In genomic region chr5:176436641-176437040, GRCh38 we compare ENCODE assay signal across 11 cellular contexts. TPM values are rescaled to one million over a fixed set of nuclear protein-coding genes. Genes with fewer than 3 reads are reported as not detected.
A peak's percentile ranks its signal among the peaks of the same experiment; 100 is the strongest.
DNase-seq lines count a peak whose midpoint lies in the region; ATAC-seq, FAIRE-seq and TF ChIP-seq lines count a peak whose summit lies in the region.
"Had no signal": no experiment of that assay in that cellular context is flagged by ENCODE, and none has a peak within 500 bp of the region (broad histone marks: within the 10 kb centered on the region; RNA-seq: fewer than 3 reads in every experiment).

No MANE protein-coding gene starts in this region.

- TF ChIP-seq CTCF in natural killer cell (IDR thresholded peaks at IDR 0.05) = no peak

- peaks cover 15% of the 10 kb centered on the region for H3K27me3 Mint-ChIP-seq in activated naive CD8-positive, alpha-beta T cell treated with anti-CD3 and anti-CD28 coated beads for 36 hours
- peaks cover 4 to 20% of the 10 kb centered on the region in 2 donors for H3K27me3 Mint-ChIP-seq in natural killer cell (ENCODE audit: low read depth in 2 of 2)

- intact Hi-C loops in natural killer cell (cut with micrococcal nuclease) = no loop called here

- ATAC-seq in natural killer cell (peak in 2 of 3 donors; percentile 18 to 45), HG03457 (IDR thresholded peaks at IDR 0.05; ENCODE audit: unreplicated experiment) (no peak)

- FAIRE-seq in GM18507 (lab: Jason Lieb, UNC) = peak; percentile 35
- FAIRE-seq: islet of Langerhans had no signal

- peak overlapping the region; percentile 63 for H3K27ac Mint-ChIP-seq in activated naive CD8-positive, alpha-beta T cell treated with anti-CD3 and anti-CD28 coated beads for 36 hours
- H3K27ac Mint-ChIP-seq in natural killer cell = peak overlapping the region in 1 of 2 donors; percentile 35

- H3K4me1 Mint-ChIP-seq in activated naive CD8-positive, alpha-beta T cell treated with anti-CD3 and anti-CD28 coated beads for 36 hours = peaks cover 11% of the 10 kb centered on the region
- H3K4me1 Mint-ChIP-seq in natural killer cell = peaks cover 9 to 10% of the 10 kb centered on the region in 2 donors

- no peaks in the 10 kb centered on the region for H3K9me3 Mint-ChIP-seq in activated naive CD8-positive, alpha-beta T cell treated with anti-CD3 and anti-CD28 coated beads for 36 hours
- H3K9me3 Mint-ChIP-seq in natural killer cell = no peaks in the 10 kb centered on the region

- no peaks in the 10 kb centered on the region for H3K36me3 Mint-ChIP-seq in activated naive CD8-positive, alpha-beta T cell treated with anti-CD3 and anti-CD28 coated beads for 36 hours
- no peaks in the 10 kb centered on the region for H3K36me3 Mint-ChIP-seq in natural killer cell

- H3K4me3 Mint-ChIP-seq in activated naive CD8-positive, alpha-beta T cell treated with anti-CD3 and anti-CD28 coated beads for 36 hours = peak overlapping the region; percentile 18
- H3K4me3 Mint-ChIP-seq in natural killer cell = peak overlapping the region; percentile 69

- DNase-seq in GM18507 (ENCODE audit: extremely low spot score, insufficient read length, low read depth) (no peak), NOMO-1 (lab: John Stamatoyannopoulos, UW; ENCODE audit: unreplicated experiment in 2 of 2) (peak; percentile 7 to 44), natural killer cell (no peak), HuH-7.5 (ENCODE audit: low spot score) (no peak), RKO (ENCODE audit: low spot score) (no peak), NCI-H2227 (lab: John Stamatoyannopoulos, UW; ENCODE audit: unreplicated experiment) (no peak)
- DNase-seq in activated naive CD8-positive, alpha-beta T cell treated with anti-CD3 and anti-CD28 coated beads for 36 hours = no peak
- DNase-seq: amniotic stem cell, upper lobe of left lung had no signal

RNA-seq across cellular contexts. Expression of gene FAF2, which starts 11.5 kb away (rescaled TPM):
- total RNA-seq in activated naive CD8-positive, alpha-beta T cell treated with anti-CD3 and anti-CD28 coated beads for 36 hours = 10 to 100 TPM; 38.1 to 38.6 TPM
- total RNA-seq in natural killer cell = 10 to 100 TPM; 32.1 to 32.5 (median 32.1) TPM

RNA-seq across cellular contexts. Expression of gene CLTB, which starts 20.3 kb away (rescaled TPM):
- total RNA-seq in activated naive CD8-positive, alpha-beta T cell treated with anti-CD3 and anti-CD28 coated beads for 36 hours = 10 to 100 TPM; 53.4 to 57.7 TPM
- total RNA-seq in natural killer cell = 10 to 100 TPM; 60.6 to 77.2 (median 70.4) TPM

RNA-seq across cellular contexts. Expression of gene HIGD2A, which starts 48.1 kb away (rescaled TPM):
- 10 to 100 TPM; 94.0 to 94.5 TPM for total RNA-seq in activated naive CD8-positive, alpha-beta T cell treated with anti-CD3 and anti-CD28 coated beads for 36 hours
- 10 to 100 TPM; 83.5 to 90.2 (median 86.2) TPM for total RNA-seq in natural killer cell

RNA-seq across cellular contexts. Expression of gene NOP16, which starts 48.2 kb away (rescaled TPM):
- total RNA-seq in activated naive CD8-positive, alpha-beta T cell treated with anti-CD3 and anti-CD28 coated beads for 36 hours = 100 to 1,000 TPM; 154 to 158 TPM
- total RNA-seq in natural killer cell = 10 to 100 TPM in 2 of 3 donors, 1 to 10 TPM in 1; 6.4 to 12.4 (median 12.1) TPM

Comparison
In these comparisons a context has a peak if more than half of its experiments do, and no peak if none do; other contexts are left out.
1. DNase-seq: peak in NOMO-1 (2 of 2); none in GM18507 (single experiment), activated naive CD8-positive, alpha-beta T cell treated with anti-CD3 and anti-CD28 coated beads for 36 hours (single experiment), natural killer cell (single experiment), HuH-7.5 (single experiment), RKO (single experiment) and NCI-H2227 (single experiment).